ENCODE assay signal across 8 cellular contexts in genomic region chr17:39164675-39165143, GRCh38. TPM values are rescaled to one million over a fixed set of nuclear protein-coding genes. Genes with fewer than 3 reads are reported as not detected.
DNase-seq lines count a peak whose midpoint lies in the region; ATAC-seq and TF ChIP-seq lines count a peak whose summit lies in the region.

No MANE protein-coding gene starts in this region.

- H3K36me3 Mint-ChIP-seq in activated CD8-positive, alpha-beta memory T cell treated with anti-CD3 and anti-CD28 coated beads, Interleukin-2, amount 10 ng/mL, durations not matched to agents 7 days and 5 days: peaks cover 1% of the 10 kb centered on the region
- no peaks in the 10 kb centered on the region for H3K36me3 Mint-ChIP-seq in mesothelial cell of epicardium

- peaks cover 42% of the 10 kb centered on the region for H3K4me1 Mint-ChIP-seq in activated CD8-positive, alpha-beta memory T cell treated with anti-CD3 and anti-CD28 coated beads, Interleukin-2, amount 10 ng/mL, durations not matched to agents 7 days and 5 days
- H3K4me1 Mint-ChIP-seq in mesothelial cell of epicardium: peaks cover 25% of the 10 kb centered on the region

- peak overlapping the region; percentile 76 for H3K27ac Mint-ChIP-seq in activated CD8-positive, alpha-beta memory T cell treated with anti-CD3 and anti-CD28 coated beads, Interleukin-2, amount 10 ng/mL, durations not matched to agents 7 days and 5 days
- peak overlapping the region; percentile 70 for H3K27ac Mint-ChIP-seq in mesothelial cell of epicardium

- H3K9me3 Mint-ChIP-seq in activated CD8-positive, alpha-beta memory T cell treated with anti-CD3 and anti-CD28 coated beads, Interleukin-2, amount 10 ng/mL, durations not matched to agents 7 days and 5 days (ENCODE audit: low read depth): peaks cover 3% of the 10 kb centered on the region
- H3K9me3 Mint-ChIP-seq in mesothelial cell of epicardium: no peaks in the 10 kb centered on the region

- TF ChIP-seq CTCF in GM12874 (IDR thresholded peaks at IDR 0.05; ENCODE audit: insufficient read depth, low read depth, low read length): peak; percentile 93
- peak; percentile 69 for TF ChIP-seq CTCF in mesothelial cell of epicardium (IDR thresholded peaks at IDR 0.05; ENCODE audit: unreplicated experiment)

- peak; percentile 73 for ATAC-seq in HG03139 (IDR thresholded peaks at IDR 0.05; ENCODE audit: unreplicated experiment)
- ATAC-seq in activated CD8-positive, alpha-beta memory T cell treated with anti-CD3 and anti-CD28 coated beads, Interleukin-2, amount 10 ng/mL, durations not matched to agents 7 days and 5 days: peak; percentile 95
- no peak for ATAC-seq in HG03025 (IDR thresholded peaks at IDR 0.05; ENCODE audit: low FRiP score, unreplicated experiment)

- CTCF ChIA-PET in activated CD8-positive, alpha-beta memory T cell treated with anti-CD3 and anti-CD28 coated beads, Interleukin-2, amount 10 ng/mL, durations not matched to agents 7 days and 5 days (lab: Charles Lee): interaction anchor here (0.7 to 23.8 kb wide), 58 partner anchors 6 to 523 kb away, joined by 3 to 516 read pairs (median 4); partner anchors contain the start of genes ARL5C, CACNB1, LASP1 and LASP1NB

- H3K4me3 Mint-ChIP-seq in activated CD8-positive, alpha-beta memory T cell treated with anti-CD3 and anti-CD28 coated beads, Interleukin-2, amount 10 ng/mL, durations not matched to agents 7 days and 5 days: peak overlapping the region; percentile 81
- peak overlapping the region; percentile 85 for H3K4me3 Mint-ChIP-seq in mesothelial cell of epicardium

- H3K27me3 Mint-ChIP-seq in activated CD8-positive, alpha-beta memory T cell treated with anti-CD3 and anti-CD28 coated beads, Interleukin-2, amount 10 ng/mL, durations not matched to agents 7 days and 5 days: peaks cover 20% of the 10 kb centered on the region
- peaks cover 18% of the 10 kb centered on the region for H3K27me3 Mint-ChIP-seq in mesothelial cell of epicardium (ENCODE audit: low read depth)

- DNase-seq in NOMO-1 (lab: John Stamatoyannopoulos, UW; ENCODE audit: unreplicated experiment in 2 of 2): peak; percentile 85 to 93
- DNase-seq in activated CD8-positive, alpha-beta memory T cell treated with anti-CD3 and anti-CD28 coated beads, Interleukin-2, amount 10 ng/mL, durations not matched to agents 7 days and 5 days: peak; percentile 90
- peak; percentile 94 for DNase-seq in epidermal melanocyte (ENCODE audit: insufficient read length, low spot score)
- peak; percentile 82 to 85 for DNase-seq in mesothelial cell of epicardium (ENCODE audit: low spot score in 2 of 2, unreplicated experiment in 2 of 2)
- peak; percentile 42 for DNase-seq in stimulated activated CD8-positive, alpha-beta memory T cell treated with anti-CD3 and anti-CD28 coated beads, Interleukin-15, amount 100 ng/mL, for 24 hours (ENCODE audit: low read depth)

RNA-seq across cellular contexts. Expression of gene ARL5C, which starts 1.3 kb away (rescaled TPM):
- total RNA-seq in activated CD8-positive, alpha-beta memory T cell treated with anti-CD3 and anti-CD28 coated beads, Interleukin-2, amount 10 ng/mL, durations not matched to agents 7 days and 5 days: under 1 TPM in 1 of 2 experiments, not detected in 1; 0.35 TPM
- total RNA-seq in mesothelial cell of epicardium: 0.40 TPM in 1 of 3 replicates, not detected in the others

RNA-seq across cellular contexts. Expression of gene PLXDC1, which starts 13.3 kb away (rescaled TPM):
- 1 to 10 TPM; 1.2 to 9.0 TPM for total RNA-seq in activated CD8-positive, alpha-beta memory T cell treated with anti-CD3 and anti-CD28 coated beads, Interleukin-2, amount 10 ng/mL, durations not matched to agents 7 days and 5 days
- 15.4 to 18.6 TPM (median 17.0 TPM) in 3 replicates for total RNA-seq in mesothelial cell of epicardium

RNA-seq across cellular contexts. Expression of gene CACNB1, which starts 32.8 kb away (rescaled TPM):
- 10 to 100 TPM; 21.0 to 32.9 TPM for total RNA-seq in activated CD8-positive, alpha-beta memory T cell treated with anti-CD3 and anti-CD28 coated beads, Interleukin-2, amount 10 ng/mL, durations not matched to agents 7 days and 5 days
- total RNA-seq in mesothelial cell of epicardium: 19.2 to 21.6 TPM (median 19.3 TPM) in 3 replicates

RNA-seq across cellular contexts. Expression of gene RPL19, which starts 35.4 kb away (rescaled TPM):
- 1,000 to 10,000 TPM; 1,859 to 1,928 TPM for total RNA-seq in activated CD8-positive, alpha-beta memory T cell treated with anti-CD3 and anti-CD28 coated beads, Interleukin-2, amount 10 ng/mL, durations not matched to agents 7 days and 5 days
- total RNA-seq in mesothelial cell of epicardium: 1,422 to 1,472 TPM (median 1,468 TPM) in 3 replicates

Comparison
In these comparisons a context has a peak if more than half of its experiments do, and no peak if none do; other contexts are left out.
1. DNase-seq: peak in every context shown above with its lines; median percentile 94 in epidermal melanocyte; 90 in activated CD8-positive, alpha-beta memory T cell treated with anti-CD3 and anti-CD28 coated beads, Interleukin-2, amount 10 ng/mL, durations not matched to agents 7 days and 5 days; 89 in NOMO-1; 84 in mesothelial cell of epicardium; 42 in stimulated activated CD8-positive, alpha-beta memory T cell treated with anti-CD3 and anti-CD28 coated beads, Interleukin-15, amount 100 ng/mL, for 24 hours.